Comparison of ENCODE assay signal across 11 cellular contexts in genomic region chr5:170833981-170834380, GRCh38. TPM values are rescaled to one million over a fixed set of nuclear protein-coding genes. Genes with fewer than 3 reads are reported as not detected.
"Had no signal": no experiment of that assay in that cellular context is flagged by ENCODE, and none has a peak within 500 bp of the region (broad histone marks: within the 10 kb centered on the region; RNA-seq: fewer than 3 reads in every experiment).

No MANE protein-coding gene starts in this region.

RNA-seq across cellular contexts. Expression of gene RANBP17, which starts 27.8 kb away (rescaled TPM):
- total RNA-seq: activated CD4-positive, alpha-beta memory T cell treated with anti-CD3 and anti-CD28 coated beads, Interleukin-2, amount 10 ng/mL, durations not matched to agents 7 days and 5 days; activated CD4-positive, alpha-beta T cell treated with anti-CD3 and anti-CD28 coated beads for 36 hours; activated CD4-positive, alpha-beta T cell treated with anti-CD3 and anti-CD28 coated beads, Interleukin-2, amount 10 ng/mL, durations not matched to agents 7 days and 5 days; activated CD8-positive, alpha-beta memory T cell treated with anti-CD3 and anti-CD28 coated beads, Interleukin-2, amount 10 ng/mL, durations not matched to agents 7 days and 5 days; activated T-helper 2 cell treated with anti-CD3 and anti-CD28 coated beads, Interferon-gamma antibody, Interleukin-2, Interleukin-4, amounts not matched to agents 10 μg/mL and 5 μg/mL and 100 μg/mL, durations not matched to agents 14 hours and 24 hours and 36 hours; T-helper 17 cell; T-helper 2 cell treated with Interferon-gamma antibody and Interleukin-4, amounts not matched to agents 100 ng/mL and 5 ng/mL, for 36 hours had no signal

RNA-seq across cellular contexts. Expression of gene GABRP, which starts 50.5 kb away (rescaled TPM):
- total RNA-seq: activated CD4-positive, alpha-beta memory T cell treated with anti-CD3 and anti-CD28 coated beads, Interleukin-2, amount 10 ng/mL, durations not matched to agents 7 days and 5 days; activated CD4-positive, alpha-beta T cell treated with anti-CD3 and anti-CD28 coated beads for 36 hours; activated CD4-positive, alpha-beta T cell treated with anti-CD3 and anti-CD28 coated beads, Interleukin-2, amount 10 ng/mL, durations not matched to agents 7 days and 5 days; activated CD8-positive, alpha-beta memory T cell treated with anti-CD3 and anti-CD28 coated beads, Interleukin-2, amount 10 ng/mL, durations not matched to agents 7 days and 5 days; activated CD8-positive, alpha-beta T cell treated with anti-CD3 and anti-CD28 coated beads, Interleukin-2, amount 10 ng/mL, durations not matched to agents 7 days and 5 days; activated naive CD8-positive, alpha-beta T cell treated with anti-CD3 and anti-CD28 coated beads, Interleukin-2, amount 10 ng/mL, durations not matched to agents 7 days and 5 days; activated T-helper 2 cell treated with anti-CD3 and anti-CD28 coated beads, Interferon-gamma antibody, Interleukin-2, Interleukin-4, amounts not matched to agents 10 μg/mL and 5 μg/mL and 100 μg/mL, durations not matched to agents 14 hours and 24 hours and 36 hours; bronchial epithelial cell; cerebellum; T-helper 17 cell; T-helper 2 cell treated with Interferon-gamma antibody and Interleukin-4, amounts not matched to agents 100 ng/mL and 5 ng/mL, for 36 hours had no signal
